ENCODE assay signal across 19 cellular contexts in the genomic region with DNA sequence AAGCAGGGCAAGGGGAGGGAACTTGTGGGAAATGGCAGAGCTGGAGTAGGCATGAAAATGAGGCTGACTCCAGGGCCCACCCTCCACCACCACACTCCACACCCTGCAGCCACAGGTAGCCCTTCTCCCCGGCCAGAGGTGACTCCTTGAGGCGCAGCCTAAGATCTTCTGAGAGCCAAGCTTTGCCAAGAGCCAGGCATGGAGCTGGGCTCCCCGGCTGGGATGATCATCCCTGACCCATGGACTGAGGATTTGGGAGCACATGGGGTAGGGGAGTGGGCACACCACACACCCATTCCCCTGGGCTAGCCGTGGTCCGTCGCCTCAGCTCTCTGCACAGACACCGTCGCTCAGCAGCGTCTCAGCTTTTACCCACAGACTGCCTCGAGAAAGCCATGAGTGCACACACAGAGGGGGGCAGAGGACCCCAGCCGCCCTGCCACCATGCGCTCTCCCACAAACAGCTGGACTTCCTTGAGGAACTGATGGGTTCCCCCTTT.
DNase-seq lines count a peak whose midpoint lies in the region; ATAC-seq and TF ChIP-seq lines count a peak whose summit lies in the region.
"Had no signal": no experiment of that assay in that cellular context is flagged by ENCODE, and none has a peak within 500 bp of the region (broad histone marks: within the 10 kb centered on the region; RNA-seq: fewer than 3 reads in every experiment).

No MANE protein-coding gene starts in this region.

- H3K36me3 ChIP-seq in HEK293 (ENCODE audit: control insufficient read depth in 2 of 2, insufficient read depth in 1 of 2, low read length in 2 of 2): no peaks in the 10 kb centered on the region
- no peaks in the 10 kb centered on the region for H3K36me3 ChIP-seq in lower lobe of right lung
- H3K36me3 ChIP-seq in spleen: no peaks in the 10 kb centered on the region
- H3K36me3 ChIP-seq: HAP-1 had no signal

- intact Hi-C loops in lower lobe of right lung (cut with DNase I) (no loop called here), spleen (cut with DNase I; ENCODE audit: low total_unique reads) (no loop called here)

- H3K27me3 ChIP-seq in lower lobe of right lung (ENCODE audit: low read depth) (peaks cover 42% of the 10 kb centered on the region), spleen (replicated peaks in 1 of 7) (peaks cover 0 to 60% (median 10%) of the 10 kb centered on the region in 7 donors)

- H3K9me3 ChIP-seq in HEK293 (ENCODE audit: control insufficient read depth, insufficient read depth, low read depth, low read length) (no peaks in the 10 kb centered on the region), lower lobe of right lung (no peaks in the 10 kb centered on the region), spleen (no peaks in the 10 kb centered on the region)
- H3K9me3 ChIP-seq: HAP-1 had no signal

- H3K4me3 ChIP-seq in HEK293 (ENCODE audit: low read depth, low read length) (no peak overlapping the region), lower lobe of right lung (no peak overlapping the region), spleen (no peak overlapping the region)
- H3K4me3 ChIP-seq: GM23248, HAP-1 had no signal

- ATAC-seq in lower lobe of right lung (no peak), HG03457 (IDR thresholded peaks at IDR 0.05; ENCODE audit: unreplicated experiment) (no peak)
- ATAC-seq: PC-3 had no signal

- CTCF ChIA-PET in HEK293 (lab: Yijun Ruan, JAX): no interaction called here

- no peaks in the 10 kb centered on the region for H3K4me1 ChIP-seq in HEK293 (ENCODE audit: control insufficient read depth, insufficient read depth, low read length)
- H3K4me1 ChIP-seq in lower lobe of right lung: no peaks in the 10 kb centered on the region
- no peaks in the 10 kb centered on the region for H3K4me1 ChIP-seq in spleen
- H3K4me1 ChIP-seq: HAP-1 had no signal

- 50 to 59% (median 55%) methylated on average over 9 to 12 of the region's 12 CpGs for WGBS in spleen, 5 donors

- TF ChIP-seq CTCF in HEK293 (tag by site-specific recombination; IDR thresholded peaks at IDR 0.05): no peak
- TF ChIP-seq CTCF in lower lobe of right lung (IDR thresholded peaks at IDR 0.05): no peak
- no peak for TF ChIP-seq CTCF in spleen (IDR thresholded peaks at IDR 0.05 in 8 of 11, conservative IDR thresholded peaks at IDR 0.05 in 3 of 11)

- POLR2A ChIA-PET in HEK293 (lab: Yijun Ruan, JAX): no interaction called here

- DNase-seq in GDM1 (lab: John Stamatoyannopoulos, UW) (peak; percentile 60), lower lobe of right lung (peak; percentile 27), spleen (peak; percentile 28), caudate nucleus (lab: John Stamatoyannopoulos, UW) (no peak)
- no peak for DNase-seq in activated CD8-positive, alpha-beta memory T cell treated with anti-CD3 and anti-CD28 coated beads for 24 hours
- DNase-seq: DMS153, GM23248, KBM-7, MV-4-11, NCI-H1105, NCI-H1436 treated with DMSO at 0.1 percent for 48 hours, NCI-H187 treated with DMSO at 0.1 percent for 48 hours, NCI-H2171 treated with DMSO at 0.1 percent for 48 hours, NCI-H524, NCI-H748 treated with DMSO at 0.1 percent for 48 hours, PC-3 had no signal

- TF ChIP-seq POLR2A in spleen (IDR thresholded peaks at IDR 0.05): no peak

- H3K27ac ChIP-seq in HEK293 (ENCODE audit: extremely low read depth, low read depth, low read length) (no peak overlapping the region), lower lobe of right lung (no peak overlapping the region), spleen (no peak overlapping the region), caudate nucleus (ENCODE audit: low read depth, low read length) (no peak overlapping the region)
- H3K27ac ChIP-seq: GM23248 had no signal

TF ChIP-seq in HEK293, 187 proteins besides CTCF, POLR2A, EP300 and RAD21:
- TF ChIP-seq SCRT2 (tag by site-specific recombination; IDR thresholded peaks at IDR 0.05) (0 out of 2 replicates have a peak, but pooled peaks have one; percentile 31), ZSCAN30 (tag by site-specific recombination; IDR thresholded peaks at IDR 0.05) (no peak)

Comparison
In these comparisons a context has a peak if more than half of its experiments do, and no peak if none do; other contexts are left out.
1. DNase-seq: peak in GDM1 (single experiment), lower lobe of right lung (single experiment) and spleen (single experiment); none in caudate nucleus (0 of 61) and activated CD8-positive, alpha-beta memory T cell treated with anti-CD3 and anti-CD28 coated beads for 24 hours (single experiment).